Comparison of ENCODE assay signal across 18 cellular contexts in genomic region chr17:78475211-78475610, GRCh38.
DNase-seq lines count a peak whose midpoint lies in the region; ATAC-seq lines count a peak whose summit lies in the region.
"Had no signal": no experiment of that assay in that cellular context is flagged by ENCODE, and none has a peak within 500 bp of the region (broad histone marks: within the 10 kb centered on the region; RNA-seq: fewer than 3 reads in every experiment).

No MANE protein-coding gene starts in this region.

- no peaks in the 10 kb centered on the region for H3K9me3 Mint-ChIP-seq in central memory CD8-positive, alpha-beta T cell

- H3K36me3 Mint-ChIP-seq in central memory CD8-positive, alpha-beta T cell (ENCODE audit: insufficient read depth) = peaks cover 4% of the 10 kb centered on the region
- H3K36me3 Mint-ChIP-seq: CD14-positive monocyte had no signal

- peaks cover 41% of the 10 kb centered on the region for H3K4me1 ChIP-seq in BLaER1
- H3K4me1 ChIP-seq: SJCRH30 had no signal

- ATAC-seq in GM18907 (IDR thresholded peaks at IDR 0.05; ENCODE audit: unreplicated experiment) = peak; percentile 10
- ATAC-seq in HG03439 (IDR thresholded peaks at IDR 0.05; ENCODE audit: unreplicated experiment) = peak; percentile 5
- no peak for ATAC-seq in central memory CD8-positive, alpha-beta T cell (replicated peaks; ENCODE audit: extremely low read depth, poor library complexity, severe bottlenecking)
- ATAC-seq in HG03139 (IDR thresholded peaks at IDR 0.05; ENCODE audit: unreplicated experiment) = no peak
- no peak for ATAC-seq in GM19463 (IDR thresholded peaks at IDR 0.05; ENCODE audit: unreplicated experiment)
- ATAC-seq: K562 had no signal

- peak overlapping the region; percentile 0; the same call in 1 of the 2 replicates for H3K27ac ChIP-seq in BLaER1
- H3K27ac ChIP-seq: RWPE1, SJCRH30 had no signal

- H3K36me3 ChIP-seq in BLaER1 = no peaks in the 10 kb centered on the region
- H3K36me3 ChIP-seq: SJCRH30 had no signal

- H3K9ac ChIP-seq in BLaER1 = no peak overlapping the region

- H3K27me3 Mint-ChIP-seq in central memory CD8-positive, alpha-beta T cell = no peaks in the 10 kb centered on the region

- peak overlapping the region; percentile 81 for H3K4me2 ChIP-seq in BLaER1

- H3K4me3 ChIP-seq in BLaER1 = no peak overlapping the region
- H3K4me3 ChIP-seq: K562, SJCRH30 had no signal

- DNase-seq in central memory CD8-positive, alpha-beta T cell (ENCODE audit: low spot score in 2 of 2) = no peak
- DNase-seq in OCI-M1 (lab: John Stamatoyannopoulos, UW) (no peak), dermis blood vessel endothelial cell (no peak)
- DNase-seq: COR-L47, HCEC 1CT, NCI-H146, NCI-H2081 treated with DMSO at 0.1 percent for 48 hours, NCI-H345, NCI-H526, SJCRH30 had no signal

- no peaks in the 10 kb centered on the region for H4K20me1 ChIP-seq in BLaER1

- peaks cover 16% of the 10 kb centered on the region for H3K4me1 Mint-ChIP-seq in central memory CD8-positive, alpha-beta T cell
- H3K4me1 Mint-ChIP-seq: CD14-positive monocyte had no signal

- H3K9me3 ChIP-seq in BLaER1 = peaks cover 10% of the 10 kb centered on the region; the same call in 1 of the 2 replicates
- H3K9me3 ChIP-seq: SJCRH30 had no signal

- no peak overlapping the region for H3K27ac Mint-ChIP-seq in central memory CD8-positive, alpha-beta T cell (ENCODE audit: low read depth)
- H3K27ac Mint-ChIP-seq: CD14-positive monocyte had no signal

- H3K27me3 ChIP-seq in BLaER1 = peaks cover 8% of the 10 kb centered on the region; the same call in 1 of the 2 replicates
- H3K27me3 ChIP-seq: SJCRH30 had no signal

- peak overlapping the region; percentile 40 for H3K4me3 Mint-ChIP-seq in central memory CD8-positive, alpha-beta T cell
- H3K4me3 Mint-ChIP-seq: CD14-positive monocyte had no signal

Comparison
In these comparisons a context has a peak if more than half of its experiments do, and no peak if none do; other contexts are left out.
1. ATAC-seq: peak in GM18907 (single experiment) and HG03439 (single experiment); none in central memory CD8-positive, alpha-beta T cell (single experiment), HG03139 (single experiment) and GM19463 (single experiment).